2 cellular contexts compared by ENCODE assay signal in the genomic region with DNA sequence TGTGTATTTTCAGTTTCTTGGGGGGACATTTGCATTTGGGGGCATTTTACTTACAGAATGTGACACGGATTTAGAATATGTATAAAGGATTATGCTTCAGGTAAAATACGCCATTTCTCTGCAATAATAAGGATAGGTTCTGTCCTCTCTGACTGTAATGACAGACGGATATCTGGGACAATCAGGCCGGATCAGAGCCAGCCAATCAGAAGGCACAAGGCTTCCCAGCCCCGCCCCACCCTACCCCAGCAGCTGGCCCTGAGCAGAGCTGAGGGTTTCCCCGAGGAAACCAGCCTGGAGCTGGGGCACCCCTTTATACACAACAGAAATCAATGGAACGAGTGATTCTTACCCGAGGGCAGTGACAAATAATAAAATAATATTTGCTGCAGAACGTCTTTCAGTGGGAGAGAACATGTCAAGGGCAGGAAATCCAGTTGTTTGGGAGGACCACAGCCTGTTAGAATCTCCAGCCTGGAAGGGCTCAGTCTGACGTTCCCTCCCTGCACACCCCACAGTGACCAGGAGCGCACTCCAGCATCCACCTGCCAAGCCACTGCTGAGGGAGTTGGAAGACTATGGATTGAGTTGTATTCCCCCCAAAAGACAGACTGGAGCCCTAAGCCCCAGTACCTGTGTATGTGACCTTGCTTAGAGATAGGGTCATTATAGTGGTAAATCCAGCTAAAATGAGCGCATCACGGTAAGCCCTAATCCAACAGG.
A peak's percentile ranks its signal among the peaks of the same experiment; 100 is the strongest.
TF ChIP-seq lines count a peak whose summit lies in the region.

No MANE protein-coding gene starts in this region.

TF ChIP-seq in HCT116, 20 proteins besides CTCF, POLR2A, EP300 and RAD21 (continued from another document):
- TF ChIP-seq CEBPB (IDR thresholded peaks at IDR 0.05; ENCODE audit: low read depth) (no peak), YY1 (IDR thresholded peaks at IDR 0.05; ENCODE audit: extremely low read depth, insufficient replicate concordance, low read depth, low read length) (no peak)

TF ChIP-seq in WTC11, 78 proteins besides CTCF, POLR2A, EP300 and RAD21 (continued from another document):
- no peak for TF ChIP-seq ZNF532 (CRISPR knock-in tag; IDR thresholded peaks at IDR 0.05; ENCODE audit: borderline replicate concordance)
- 0 out of 2 replicates have a peak, but pooled peaks have one; percentile 24 for TF ChIP-seq NFYB (CRISPR knock-in tag; conservative IDR thresholded peaks at IDR 0.05; ENCODE audit: low read depth)
TF ChIP-seq in WTC11: peak in this region for 1.
